ENCODE assay signal across 8 cellular contexts in the genomic region with DNA sequence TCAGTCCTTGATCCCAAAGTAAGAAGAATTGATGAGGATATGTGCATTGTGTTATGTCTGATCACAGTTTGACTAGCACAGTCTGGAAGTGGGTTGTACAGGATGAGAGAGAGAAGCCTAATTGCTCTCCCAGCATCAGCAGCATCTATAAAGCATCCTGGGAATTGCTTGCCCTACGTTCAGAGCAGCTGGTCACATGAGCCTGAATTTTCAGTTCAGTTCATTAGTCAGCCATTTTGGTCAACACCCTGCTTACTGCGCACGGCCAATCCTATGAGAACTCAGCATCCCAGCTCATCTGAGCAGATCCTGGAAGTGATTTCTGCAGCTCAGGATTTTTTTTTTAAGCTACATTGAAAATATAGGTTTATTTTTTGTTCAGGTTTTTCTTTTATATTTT. TPM values are rescaled to one million over a fixed set of nuclear protein-coding genes. Genes with fewer than 3 reads are reported as not detected.
DNase-seq lines count a peak whose midpoint lies in the region; ATAC-seq and TF ChIP-seq lines count a peak whose summit lies in the region.

A gene with protein sequence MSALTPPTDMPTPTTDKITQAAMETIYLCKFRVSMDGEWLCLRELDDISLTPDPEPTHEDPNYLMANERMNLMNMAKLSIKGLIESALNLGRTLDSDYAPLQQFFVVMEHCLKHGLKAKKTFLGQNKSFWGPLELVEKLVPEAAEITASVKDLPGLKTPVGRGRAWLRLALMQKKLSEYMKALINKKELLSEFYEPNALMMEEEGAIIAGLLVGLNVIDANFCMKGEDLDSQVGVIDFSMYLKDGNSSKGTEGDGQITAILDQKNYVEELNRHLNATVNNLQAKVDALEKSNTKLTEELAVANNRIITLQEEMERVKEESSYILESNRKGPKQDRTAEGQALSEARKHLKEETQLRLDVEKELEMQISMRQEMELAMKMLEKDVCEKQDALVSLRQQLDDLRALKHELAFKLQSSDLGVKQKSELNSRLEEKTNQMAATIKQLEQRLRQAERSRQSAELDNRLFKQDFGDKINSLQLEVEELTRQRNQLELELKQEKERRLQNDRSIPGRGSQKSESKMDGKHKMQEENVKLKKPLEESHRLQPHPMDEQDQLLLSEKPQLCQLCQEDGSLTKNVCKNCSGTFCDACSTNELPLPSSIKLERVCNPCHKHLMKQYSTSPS (plus strand): TSS at position 218 of the 400 bp plus-strand sequence. CDS start 610 bp downstream, outside the sequence.

- no peaks in the 10 kb centered on the region for H3K27me3 Mint-ChIP-seq in CD8-positive, alpha-beta memory T cell
- H3K27me3 Mint-ChIP-seq in nephron progenitor cell (ENCODE audit: low read depth, poor library complexity): peaks cover 5% of the 10 kb centered on the region

- H3K4me1 Mint-ChIP-seq in CD8-positive, alpha-beta memory T cell: peaks cover 14 to 35% (median 24%) of the 10 kb centered on the region in 3 donors
- H3K4me1 Mint-ChIP-seq in nephron progenitor cell: peaks cover 22% of the 10 kb centered on the region

- H3K27ac ChIP-seq in CD8-positive, alpha-beta memory T cell (ENCODE audit: low read depth, low read length): no peak within 1 kb of the TSS
- H3K27ac ChIP-seq in VCaP: peak within 1 kb of the TSS; percentile 40

- no peaks in the 10 kb centered on the region for H3K9me3 ChIP-seq in CD8-positive, alpha-beta memory T cell (ENCODE audit: low read length)

- no peaks in the 10 kb centered on the region for H3K9me3 Mint-ChIP-seq in CD8-positive, alpha-beta memory T cell
- H3K9me3 Mint-ChIP-seq in nephron progenitor cell: no peaks in the 10 kb centered on the region

- no peak for ATAC-seq in GM19035 (IDR thresholded peaks at IDR 0.05; ENCODE audit: unreplicated experiment)

- CTCF ChIA-PET in CD8-positive, alpha-beta memory T cell (lab: Charles Lee): interaction anchor here (1.1 to 6.9 kb wide), 4 partner anchors 15 to 70 kb away, joined by 3 to 51 read pairs (median 8); a partner anchor contains a TSS

- H3K36me3 ChIP-seq in CD8-positive, alpha-beta memory T cell (ENCODE audit: insufficient read depth, low read length): no peaks in the 10 kb centered on the region

- H3K4me3 Mint-ChIP-seq in CD8-positive, alpha-beta memory T cell: peak within 1 kb of the TSS in 5 of 7 donors; percentile 2 to 68 (median 61)
- peak within 1 kb of the TSS; percentile 81 for H3K4me3 Mint-ChIP-seq in nephron progenitor cell

- no peaks in the 10 kb centered on the region for H3K27me3 ChIP-seq in CD8-positive, alpha-beta memory T cell (ENCODE audit: insufficient read depth, low read length, poor library complexity, severe bottlenecking)

- peaks cover 0 to 1% (median 0%) of the 10 kb centered on the region in 3 donors for H3K36me3 Mint-ChIP-seq in CD8-positive, alpha-beta memory T cell
- H3K36me3 Mint-ChIP-seq in nephron progenitor cell (ENCODE audit: low read depth): peaks cover 3% of the 10 kb centered on the region

- H3K4me1 ChIP-seq in CD8-positive, alpha-beta memory T cell (ENCODE audit: insufficient read depth, low read length): peaks cover 17% of the 10 kb centered on the region

- no peak for DNase-seq in CD8-positive, alpha-beta memory T cell
- DNase-seq in NCI-H128 (lab: John Stamatoyannopoulos, UW; ENCODE audit: unreplicated experiment) (peak; percentile 48), fibroblast of the conjunctiva (ENCODE audit: low read depth) (peak; percentile 94), nephron progenitor cell (no peak), NAMALWA (ENCODE audit: low spot score) (no peak)
- DNase-seq in activated CD4-positive, alpha-beta T cell treated with anti-CD3 and anti-CD28 coated beads for 1 hour: no peak

- no peak within 1 kb of the TSS for H3K4me3 ChIP-seq in CD8-positive, alpha-beta memory T cell (ENCODE audit: low read length)

- peak within 1 kb of the TSS in 7 of 8 donors; percentile 17 to 86 (median 73) for H3K27ac Mint-ChIP-seq in CD8-positive, alpha-beta memory T cell
- peak within 1 kb of the TSS; percentile 90 for H3K27ac Mint-ChIP-seq in nephron progenitor cell

- TF ChIP-seq CTCF in VCaP (conservative IDR thresholded peaks at IDR 0.05) (no peak), nephron progenitor cell (IDR thresholded peaks at IDR 0.05) (no peak)

- POLR2A ChIA-PET in CD8-positive, alpha-beta memory T cell (lab: Charles Lee): interaction anchor here (0.7 to 1.6 kb wide), 3 partner anchors 14 to 33 kb away, joined by 3 to 4 read pairs (median 3); no protein-coding TSS in a partner anchor

RNA-seq across cellular contexts. Expression of the gene that starts here (rescaled TPM):
- total RNA-seq in CD8-positive, alpha-beta memory T cell: 10 to 100 TPM; 13.8 to 14.8 TPM
- polyA plus RNA-seq in CD8-positive, alpha-beta memory T cell: 10.4 TPM

Comparison
In these comparisons a context has a peak if more than half of its experiments do, and no peak if none do; other contexts are left out.
1. DNase-seq: peak in NCI-H128 (single experiment) and fibroblast of the conjunctiva (single experiment); none in CD8-positive, alpha-beta memory T cell (0 of 5), nephron progenitor cell (single experiment), activated CD4-positive, alpha-beta T cell treated with anti-CD3 and anti-CD28 coated beads for 1 hour (single experiment) and NAMALWA (single experiment).